In genomic region chr11:62771144-62772021, GRCh38 we compare ENCODE assay signal across 8 cellular contexts. TPM values are rescaled to one million over a fixed set of nuclear protein-coding genes. Genes with fewer than 3 reads are reported as not detected.
DNase-seq lines count a peak whose midpoint lies in the region; ATAC-seq and TF ChIP-seq lines count a peak whose summit lies in the region.

Gene TAF6L (plus strand): TSS chr11:62771396. CDS start chr11:62775784, 4,388 bp downstream.

- WGBS in liver: 2% methylated on average over 60 of the region's 60 CpGs

- no peak for TF ChIP-seq RAD21 in liver (IDR thresholded peaks at IDR 0.05)

- no peaks in the 10 kb centered on the region for H3K9me3 ChIP-seq in BLaER1 treated with 17β-estradiol and CSF1 and Interleukin-3, amounts not matched to agents 10 nM and 100 nM (replicated peaks in 1 of 11)
- no peaks in the 10 kb centered on the region for H3K9me3 ChIP-seq in liver (ENCODE audit: control insufficient read depth in 4 of 4, low read length in 3 of 4)

- H3K36me3 ChIP-seq in BLaER1 treated with 17β-estradiol and CSF1 and Interleukin-3, amounts not matched to agents 10 nM and 100 nM: peaks cover 26 to 55% (median 32%) of the 10 kb centered on the region in 11 experiments
- H3K36me3 ChIP-seq in liver (ENCODE audit: control insufficient read depth in 4 of 4, insufficient read depth in 3 of 4, low read depth in 1 of 4, low read length in 3 of 4): peaks cover 2 to 24% (median 13%) of the 10 kb centered on the region in 4 donors

- no peaks in the 10 kb centered on the region for H3K27me3 ChIP-seq in BLaER1 treated with 17β-estradiol and CSF1 and Interleukin-3, amounts not matched to agents 10 nM and 100 nM
- H3K27me3 ChIP-seq in liver (ENCODE audit: control insufficient read depth in 4 of 4, insufficient read depth in 4 of 4, low read length in 3 of 4): no peaks in the 10 kb centered on the region

- H3K27ac ChIP-seq in BLaER1 treated with 17β-estradiol and CSF1 and Interleukin-3, amounts not matched to agents 10 nM and 100 nM: peak within 1 kb of the TSS; percentile 64 to 92 (median 83); a peak in 21 of 22 replicates
- peak within 1 kb of the TSS; percentile 94 for H3K27ac ChIP-seq in liver (ENCODE audit: low read depth in 1 of 2, low read length in 2 of 2)

- H4K20me1 ChIP-seq in BLaER1 treated with 17β-estradiol and CSF1 and Interleukin-3, amounts not matched to agents 10 nM and 100 nM: no peaks in the 10 kb centered on the region

- H3K4me1 ChIP-seq in BLaER1 treated with 17β-estradiol and CSF1 and Interleukin-3, amounts not matched to agents 10 nM and 100 nM: peaks cover 27 to 61% (median 45%) of the 10 kb centered on the region in 10 experiments
- H3K4me1 ChIP-seq in liver (ENCODE audit: control insufficient read depth in 4 of 4, insufficient read depth in 4 of 4, low read length in 3 of 4): peaks cover 4 to 23% (median 17%) of the 10 kb centered on the region in 4 donors

- H3K9ac ChIP-seq in BLaER1 treated with 17β-estradiol and CSF1 and Interleukin-3, amounts not matched to agents 10 nM and 100 nM: peak within 1 kb of the TSS; percentile 76 to 89 (median 86)
- peak within 1 kb of the TSS; percentile 57 to 62 for H3K9ac ChIP-seq in liver (ENCODE audit: low read depth in 1 of 2, low read length in 2 of 2)

- peak within 1 kb of the TSS; percentile 79 to 96 (median 93) for H3K4me2 ChIP-seq in BLaER1 treated with 17β-estradiol and CSF1 and Interleukin-3, amounts not matched to agents 10 nM and 100 nM

- peak within 1 kb of the TSS; percentile 57 to 74 (median 68) for H3K4me3 ChIP-seq in BLaER1 treated with 17β-estradiol and CSF1 and Interleukin-3, amounts not matched to agents 10 nM and 100 nM
- peak within 1 kb of the TSS; percentile 66 to 70 (median 68) for H3K4me3 ChIP-seq in liver (ENCODE audit: low read depth in 1 of 3, low read length in 3 of 3)

- ATAC-seq in GM19328 (IDR thresholded peaks at IDR 0.05; ENCODE audit: unreplicated experiment) (peak; percentile 87), HG03520 (IDR thresholded peaks at IDR 0.05; ENCODE audit: unreplicated experiment) (peak; percentile 70)

- TF ChIP-seq CTCF in liver (IDR thresholded peaks at IDR 0.05; ENCODE audit: low read depth, low read length, missing input control): no peak

- DNase-seq in NCI-H69 (lab: John Stamatoyannopoulos, UW) (peak; percentile 99), dermis microvascular lymphatic vessel endothelial cell (ENCODE audit: low read depth in 2 of 2) (peak; percentile 89 to 98)
- peak; percentile 90 to 92 for DNase-seq in activated CD4-positive, alpha-beta T cell treated with anti-CD3 and anti-CD28 coated beads, Interleukin-2, amount 50 U/mL, for 4 hours
- peak; percentile 95 for DNase-seq in stimulated activated CD4-positive, alpha-beta T cell treated with anti-CD3 and anti-CD28 coated beads, Interleukin-4, amount 100 ng/mL, for 24 hours

TF ChIP-seq in liver, 16 proteins besides CTCF, POLR2A, EP300 and RAD21:
- TF ChIP-seq EGR1 (IDR thresholded peaks at IDR 0.05; ENCODE audit: low read depth in 2 of 2): peak; percentile 59 to 71
- no peak for TF ChIP-seq REST (IDR thresholded peaks at IDR 0.05)
- TF ChIP-seq FOXA1 (IDR thresholded peaks at IDR 0.05): no peak
- TF ChIP-seq, protein P1, sequence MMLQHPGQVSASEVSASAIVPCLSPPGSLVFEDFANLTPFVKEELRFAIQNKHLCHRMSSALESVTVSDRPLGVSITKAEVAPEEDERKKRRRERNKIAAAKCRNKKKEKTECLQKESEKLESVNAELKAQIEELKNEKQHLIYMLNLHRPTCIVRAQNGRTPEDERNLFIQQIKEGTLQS (IDR thresholded peaks at IDR 0.05): no peak
- peak; percentile 22 to 80 for TF ChIP-seq GABPA (IDR thresholded peaks at IDR 0.05 in 1 of 2, conservative IDR thresholded peaks at IDR 0.05 in 1 of 2)
- TF ChIP-seq HNF4A (conservative IDR thresholded peaks at IDR 0.05): peak; percentile 44 to 59
- TF ChIP-seq, protein P2, sequence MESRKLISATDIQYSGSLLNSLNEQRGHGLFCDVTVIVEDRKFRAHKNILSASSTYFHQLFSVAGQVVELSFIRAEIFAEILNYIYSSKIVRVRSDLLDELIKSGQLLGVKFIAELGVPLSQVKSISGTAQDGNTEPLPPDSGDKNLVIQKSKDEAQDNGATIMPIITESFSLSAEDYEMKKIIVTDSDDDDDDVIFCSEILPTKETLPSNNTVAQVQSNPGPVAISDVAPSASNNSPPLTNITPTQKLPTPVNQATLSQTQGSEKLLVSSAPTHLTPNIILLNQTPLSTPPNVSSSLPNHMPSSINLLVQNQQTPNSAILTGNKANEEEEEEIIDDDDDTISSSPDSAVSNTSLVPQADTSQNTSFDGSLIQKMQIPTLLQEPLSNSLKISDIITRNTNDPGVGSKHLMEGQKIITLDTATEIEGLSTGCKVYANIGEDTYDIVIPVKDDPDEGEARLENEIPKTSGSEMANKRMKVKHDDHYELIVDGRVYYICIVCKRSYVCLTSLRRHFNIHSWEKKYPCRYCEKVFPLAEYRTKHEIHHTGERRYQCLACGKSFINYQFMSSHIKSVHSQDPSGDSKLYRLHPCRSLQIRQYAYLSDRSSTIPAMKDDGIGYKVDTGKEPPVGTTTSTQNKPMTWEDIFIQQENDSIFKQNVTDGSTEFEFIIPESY (IDR thresholded peaks at IDR 0.05): no peak
- peak; percentile 77 to 90 for TF ChIP-seq RXRA (IDR thresholded peaks at IDR 0.05)
- TF ChIP-seq YY1 (IDR thresholded peaks at IDR 0.05): peak; percentile 54
- no peak for TF ChIP-seq HNF4G (IDR thresholded peaks at IDR 0.05)
- no peak for TF ChIP-seq TAF1 (conservative IDR thresholded peaks at IDR 0.05)
- TF ChIP-seq SP1 (IDR thresholded peaks at IDR 0.05): peak; percentile 88
- TF ChIP-seq NR2F2 (IDR thresholded peaks at IDR 0.05): peak; percentile 92
- peak in 1 of 2 donors; percentile 23 for TF ChIP-seq JUND (IDR thresholded peaks at IDR 0.05)
- TF ChIP-seq, protein P3, sequence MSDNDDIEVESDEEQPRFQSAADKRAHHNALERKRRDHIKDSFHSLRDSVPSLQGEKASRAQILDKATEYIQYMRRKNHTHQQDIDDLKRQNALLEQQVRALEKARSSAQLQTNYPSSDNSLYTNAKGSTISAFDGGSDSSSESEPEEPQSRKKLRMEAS (IDR thresholded peaks at IDR 0.05): peak; percentile 56
- TF ChIP-seq FOXA2 (IDR thresholded peaks at IDR 0.05): no peak

RNA-seq across cellular contexts. Expression of gene TAF6L, which starts in this region (rescaled TPM):
- total RNA-seq in dermis microvascular lymphatic vessel endothelial cell (23.9 and 37.4 TPM in 2 replicates), liver (10 to 100 TPM in 1 of 2 donors, 1 to 10 TPM in 1; 8.5 to 25.2 TPM)
- polyA plus RNA-seq in liver: 10 to 100 TPM in 1 of 2 donors, 1 to 10 TPM in 1; 5.8 to 12.8 TPM

Comparison
In these comparisons a context has a peak if more than half of its experiments do, and no peak if none do; other contexts are left out.
1. Peak in every context shown above with its lines: DNase-seq, ATAC-seq, H3K4me3 ChIP-seq and H3K27ac ChIP-seq.